ENCODE assay signal across 20 cellular contexts in genomic region chr3:30075514-30075913, GRCh38.
"Had no signal": no experiment of that assay in that cellular context is flagged by ENCODE, and none has a peak within 500 bp of the region (broad histone marks: within the 10 kb centered on the region; RNA-seq: fewer than 3 reads in every experiment).

No MANE protein-coding gene starts in this region.

- H3K27ac ChIP-seq: adrenal gland, cardiac muscle cell, esophagus squamous epithelium, hepatocyte had no signal

- H3K36me3 ChIP-seq: adrenal gland, cardiac muscle cell, esophagus squamous epithelium had no signal

- H3K4me1 ChIP-seq: adrenal gland, esophagus squamous epithelium had no signal

- H3K9me3 ChIP-seq: adrenal gland, esophagus squamous epithelium had no signal

- H3K4me3 Mint-ChIP-seq: activated CD4-positive, alpha-beta T cell treated with anti-CD3 and anti-CD28 coated beads, Interleukin-2, amount 10 ng/mL, durations not matched to agents 7 days and 5 days; dendritic cell treated with granulocyte-macrophage colony-stimulating factor and Interleukin-4, amounts not matched to agents 40 ng/mL and 50 ng/mL, for 4 days; nephron; stimulated activated naive CD8-positive, alpha-beta T cell treated with anti-CD3 and anti-CD28 coated beads, Interleukin-15, Interleukin-2, amounts not matched to agents 100 ng/mL and 50 ng/mL, for 24 hours; T-helper 1 cell treated with Interleukin-12 subunit alpha and Interleukin-12 subunit beta and Interleukin-4 antibody, amounts not matched to agents 30 μg/mL and 1 μg/mL, for 36 hours; type B pancreatic cell had no signal

- H3K27me3 ChIP-seq: adrenal gland, cardiac muscle cell, esophagus squamous epithelium, hepatocyte had no signal

- H3K4me1 Mint-ChIP-seq: activated CD4-positive, alpha-beta T cell treated with anti-CD3 and anti-CD28 coated beads, Interleukin-2, amount 10 ng/mL, durations not matched to agents 7 days and 5 days had no signal

- H3K27me3 Mint-ChIP-seq: activated CD4-positive, alpha-beta T cell treated with anti-CD3 and anti-CD28 coated beads, Interleukin-2, amount 10 ng/mL, durations not matched to agents 7 days and 5 days; dendritic cell treated with granulocyte-macrophage colony-stimulating factor and Interleukin-4, amounts not matched to agents 40 ng/mL and 50 ng/mL, for 4 days; stimulated activated naive CD8-positive, alpha-beta T cell treated with anti-CD3 and anti-CD28 coated beads, Interleukin-15, Interleukin-2, amounts not matched to agents 100 ng/mL and 50 ng/mL, for 24 hours; type B pancreatic cell had no signal

- ATAC-seq: left colon had no signal

- DNase-seq: activated CD4-positive, alpha-beta T cell treated with anti-CD3 and anti-CD28 coated beads, Interleukin-2, amount 10 ng/mL, durations not matched to agents 7 days and 5 days; activated CD8-positive, alpha-beta memory T cell treated with anti-CD3 and anti-CD28 coated beads for 24 hours; activated CD8-positive, alpha-beta memory T cell treated with anti-CD3 and anti-CD28 coated beads, Interleukin-2, amount 50 U/mL, for 48 hours; activated naive CD4-positive, alpha-beta T cell; adrenal gland; effector CD8-positive, alpha-beta T cell; esophagus squamous epithelium; left colon; midbrain; nucleus accumbens; stimulated activated CD4-positive, alpha-beta T cell treated with anti-CD3 and anti-CD28 coated beads, Interleukin-12 subunit alpha, Interleukin-12 subunit beta, amount 100 ng/mL, for 4 hours; stimulated activated CD4-positive, alpha-beta T cell treated with anti-CD3 and anti-CD28 coated beads, Interleukin-1b, Interleukin-23, amount 100 ng/mL, for 48 hours had no signal

- H3K9me3 Mint-ChIP-seq: activated CD4-positive, alpha-beta T cell treated with anti-CD3 and anti-CD28 coated beads, Interleukin-2, amount 10 ng/mL, durations not matched to agents 7 days and 5 days; dendritic cell treated with granulocyte-macrophage colony-stimulating factor and Interleukin-4, amounts not matched to agents 40 ng/mL and 50 ng/mL, for 4 days had no signal

- H3K4me3 ChIP-seq: adrenal gland, cardiac muscle cell, esophagus squamous epithelium, hepatocyte, lung had no signal

- H3K27ac Mint-ChIP-seq: activated CD4-positive, alpha-beta T cell treated with anti-CD3 and anti-CD28 coated beads, Interleukin-2, amount 10 ng/mL, durations not matched to agents 7 days and 5 days; dendritic cell treated with granulocyte-macrophage colony-stimulating factor and Interleukin-4, amounts not matched to agents 40 ng/mL and 50 ng/mL, for 4 days; nephron; stimulated activated naive CD8-positive, alpha-beta T cell treated with anti-CD3 and anti-CD28 coated beads, Interleukin-15, Interleukin-2, amounts not matched to agents 100 ng/mL and 50 ng/mL, for 24 hours; T-helper 1 cell treated with Interleukin-12 subunit alpha and Interleukin-12 subunit beta and Interleukin-4 antibody, amounts not matched to agents 30 μg/mL and 1 μg/mL, for 36 hours had no signal
